ENCODE assay signal across 8 cellular contexts in the genomic region with DNA sequence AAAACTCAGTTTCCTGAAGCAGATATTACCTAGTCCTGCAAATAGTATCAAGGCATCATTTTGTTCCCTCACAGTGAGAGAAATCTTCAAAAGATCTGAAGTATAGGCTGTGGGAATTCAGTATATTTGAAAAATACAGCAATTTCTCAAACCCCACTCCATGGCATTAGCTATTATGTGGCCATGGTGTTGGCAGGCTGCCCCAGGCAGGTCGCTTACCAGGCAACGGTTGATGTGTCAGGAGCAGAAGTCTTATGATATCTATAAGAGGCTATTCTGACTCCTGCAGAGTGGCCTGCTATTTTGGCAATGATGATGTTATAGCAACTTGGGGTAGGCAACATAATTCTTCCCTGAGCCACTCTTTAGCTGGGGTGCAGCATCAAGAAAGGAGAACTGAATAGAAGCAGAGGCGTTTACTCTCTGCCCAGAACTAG.
A peak's percentile ranks its signal among the peaks of the same experiment; 100 is the strongest.
DNase-seq lines count a peak whose midpoint lies in the region; ATAC-seq lines count a peak whose summit lies in the region.

No MANE protein-coding gene starts in this region.

- ATAC-seq in GM19328 (IDR thresholded peaks at IDR 0.05; ENCODE audit: unreplicated experiment) = peak; percentile 25
- ATAC-seq in HG03103 (IDR thresholded peaks at IDR 0.05; ENCODE audit: low read depth, unreplicated experiment) = peak; percentile 46

- peak overlapping the region; percentile 28 for H3K27ac ChIP-seq in adipose tissue (ENCODE audit: low read depth, low read length)

- 40 to 60% (median 54%) methylated on average over 3 of the region's 3 CpGs for WGBS in adipose tissue, 3 donors

- peak; percentile 71 for DNase-seq in medulla oblongata (ENCODE audit: extremely low spot score)
- DNase-seq in LoVo (ENCODE audit: low spot score) = no peak
- DNase-seq in NCI-H1105 (lab: John Stamatoyannopoulos, UW) = no peak
- DNase-seq in activated gamma-delta T cell treated with Interleukin-2 at 50 U/mL for 16 hours = no peak
- DNase-seq in putamen (ENCODE audit: low spot score) = no peak
